Comparison of ENCODE assay signal across 10 cellular contexts in genomic region chr2:151162185-151162584, GRCh38.
A peak's percentile ranks its signal among the peaks of the same experiment; 100 is the strongest.
DNase-seq lines count a peak whose midpoint lies in the region; ATAC-seq, FAIRE-seq and TF ChIP-seq lines count a peak whose summit lies in the region.
"Had no signal": no experiment of that assay in that cellular context is flagged by ENCODE, and none has a peak within 500 bp of the region (broad histone marks: within the 10 kb centered on the region; RNA-seq: fewer than 3 reads in every experiment).

No MANE protein-coding gene starts in this region.

- no peaks in the 10 kb centered on the region for H3K4me1 Mint-ChIP-seq in natural killer cell

- H3K4me3 ChIP-seq in kidney epithelial cell (ENCODE audit: low read depth, low read length) = no peak overlapping the region
- no peak overlapping the region for H3K4me3 ChIP-seq in small intestine (ENCODE audit: low read depth in 1 of 2, low read length in 2 of 2)
- H3K4me3 ChIP-seq: lung had no signal

- H3K36me3 Mint-ChIP-seq in natural killer cell = no peaks in the 10 kb centered on the region

- no peak overlapping the region for H3K27ac Mint-ChIP-seq in natural killer cell

- FAIRE-seq in small intestine (lab: Jason Lieb, UNC) = no peak

- no peaks in the 10 kb centered on the region for H3K9me3 ChIP-seq in small intestine (ENCODE audit: control insufficient read depth, low read depth)

- H3K27ac ChIP-seq in VCaP = no peak overlapping the region
- no peak overlapping the region for H3K27ac ChIP-seq in small intestine (ENCODE audit: low read depth in 1 of 2, low read length in 1 of 2)

- WGBS in small intestine, 3 donors = 46 to 59% (median 49%) methylated on average over 2 of the region's 2 CpGs

- H3K27me3 ChIP-seq in kidney epithelial cell (ENCODE audit: control insufficient read depth, insufficient read depth, low read length) = no peaks in the 10 kb centered on the region
- peaks cover 0 to 4% of the 10 kb centered on the region in 2 donors for H3K27me3 ChIP-seq in small intestine (ENCODE audit: control insufficient read depth in 2 of 2, insufficient read depth in 2 of 2, low read length in 2 of 2)

- H3K9me3 Mint-ChIP-seq in natural killer cell = no peaks in the 10 kb centered on the region

- no peak overlapping the region for H3K4me3 Mint-ChIP-seq in natural killer cell

- ATAC-seq in natural killer cell = no peak
- ATAC-seq in GM21717 (IDR thresholded peaks at IDR 0.05; ENCODE audit: unreplicated experiment) = no peak

- DNase-seq in Ammon's horn (ENCODE audit: low spot score) = peak; percentile 42
- peak; percentile 47 for DNase-seq in LHCN-M2 (ENCODE audit: low read depth)
- DNase-seq in kidney epithelial cell (ENCODE audit: low read depth) = no peak
- DNase-seq in germinal center (ENCODE audit: low spot score) = no peak
- DNase-seq in small intestine = no peak
- no peak for DNase-seq in natural killer cell
- DNase-seq: cortex of kidney had no signal

- no peaks in the 10 kb centered on the region for H3K4me1 ChIP-seq in small intestine (ENCODE audit: control insufficient read depth in 2 of 2, insufficient read depth in 1 of 2, low read depth in 1 of 2, low read length in 1 of 2)

- peaks cover 6 to 38% of the 10 kb centered on the region in 2 donors for H3K27me3 Mint-ChIP-seq in natural killer cell (ENCODE audit: low read depth in 2 of 2)

- peak; percentile 63 for TF ChIP-seq CTCF in VCaP (conservative IDR thresholded peaks at IDR 0.05)
- peak; percentile 42 for TF ChIP-seq CTCF in kidney epithelial cell (IDR thresholded peaks at IDR 0.05; ENCODE audit: insufficient read depth, low read length, poor library complexity, severe bottlenecking)
- no peak for TF ChIP-seq CTCF in natural killer cell (IDR thresholded peaks at IDR 0.05)

- intact Hi-C loops in natural killer cell (cut with micrococcal nuclease) = no loop called here

- H3K36me3 ChIP-seq in kidney epithelial cell (ENCODE audit: control insufficient read depth, insufficient read depth, low read length) (no peaks in the 10 kb centered on the region), small intestine (ENCODE audit: control insufficient read depth in 2 of 2, insufficient read depth in 2 of 2, low read length in 2 of 2) (no peaks in the 10 kb centered on the region)

Comparison
In these comparisons a context has a peak if more than half of its experiments do, and no peak if none do; other contexts are left out.
1. DNase-seq: peak in Ammon's horn (single experiment) and LHCN-M2 (single experiment); none in kidney epithelial cell (single experiment), germinal center (single experiment), small intestine (single experiment) and natural killer cell (single experiment).